33 cellular contexts compared by ENCODE assay signal in genomic region chr7:158648168-158648567, GRCh38.
"Had no signal": no experiment of that assay in that cellular context is flagged by ENCODE, and none has a peak within 500 bp of the region (broad histone marks: within the 10 kb centered on the region; RNA-seq: fewer than 3 reads in every experiment).

No MANE protein-coding gene starts in this region.

- ATAC-seq: activated CD8-positive, alpha-beta memory T cell treated with anti-CD3 and anti-CD28 coated beads, Interleukin-2, amount 10 ng/mL, durations not matched to agents 7 days and 5 days had no signal

- H3K27ac ChIP-seq: cardiac muscle cell, VCaP had no signal

- H3K9me3 ChIP-seq: MG63 had no signal

- H3K9me3 Mint-ChIP-seq: activated CD4-positive, alpha-beta memory T cell treated with anti-CD3 and anti-CD28 coated beads, Interleukin-2, amount 10 ng/mL, durations not matched to agents 7 days and 5 days; activated T-helper 2 cell treated with anti-CD3 and anti-CD28 coated beads, Interferon-gamma antibody, Interleukin-2, Interleukin-4, amounts not matched to agents 10 μg/mL and 5 μg/mL and 100 μg/mL, durations not matched to agents 14 hours and 24 hours and 36 hours; central memory CD8-positive, alpha-beta T cell had no signal

- H3K4me3 ChIP-seq: cardiac muscle cell, MG63 had no signal

- DNase-seq: activated CD4-positive, alpha-beta memory T cell treated with anti-CD3 and anti-CD28 coated beads, Interleukin-2, amount 10 ng/mL, durations not matched to agents 7 days and 5 days; activated CD4-positive, alpha-beta T cell treated with anti-CD3 and anti-CD28 coated beads for 1 hour; activated CD4-positive, alpha-beta T cell treated with anti-CD3 and anti-CD28 coated beads for 48 hours; activated CD4-positive, CD25-positive, alpha-beta regulatory T cell; activated CD8-positive, alpha-beta memory T cell treated with anti-CD3 and anti-CD28 coated beads for 24 hours; activated CD8-positive, alpha-beta memory T cell treated with anti-CD3 and anti-CD28 coated beads, Interleukin-2, amount 10 ng/mL, durations not matched to agents 7 days and 5 days; activated CD8-positive, alpha-beta memory T cell treated with anti-CD3 and anti-CD28 coated beads, Interleukin-2, amount 50 U/mL, for 48 hours; activated gamma-delta T cell; activated naive CD4-positive, alpha-beta T cell treated with Interleukin-2 at 50 U/mL for 16 hours; amniotic stem cell; aorta; brain microvascular endothelial cell; Karpas-422; MG63; NCI-H1048; NCI-H1105 treated with DMSO at 0.1 percent for 48 hours; NCI-H1436; NCI-H1694; NCI-H1930; NCI-H2081 treated with DMSO at 0.1 percent for 48 hours; NCI-H345; NCI-H524 treated with DMSO at 0.1 percent for 48 hours; NK-92 treated with Interleukin-12 subunit alpha and Interleukin-12 subunit beta, amount 100 ng/mL, for 24 hours; Right ventricle myocardium superior; SW 1271; T-helper 1 cell; T-helper 2 cell; T-helper 9 cell had no signal

- H3K27ac Mint-ChIP-seq: activated CD4-positive, alpha-beta memory T cell treated with anti-CD3 and anti-CD28 coated beads, Interleukin-2, amount 10 ng/mL, durations not matched to agents 7 days and 5 days; activated CD8-positive, alpha-beta memory T cell treated with anti-CD3 and anti-CD28 coated beads, Interleukin-2, amount 10 ng/mL, durations not matched to agents 7 days and 5 days; activated naive CD4-positive, alpha-beta T cell treated with anti-CD3 and anti-CD28 coated beads, Interleukin-2, amount 50 U/mL, for 24 hours; activated T-helper 2 cell treated with anti-CD3 and anti-CD28 coated beads, Interferon-gamma antibody, Interleukin-2, Interleukin-4, amounts not matched to agents 10 μg/mL and 5 μg/mL and 100 μg/mL, durations not matched to agents 14 hours and 24 hours and 36 hours had no signal

- H3K4me1 Mint-ChIP-seq: activated naive CD4-positive, alpha-beta T cell treated with anti-CD3 and anti-CD28 coated beads, Interleukin-2, amount 50 U/mL, for 24 hours; central memory CD8-positive, alpha-beta T cell had no signal

- H3K36me3 ChIP-seq: cardiac muscle cell had no signal

- H3K27me3 Mint-ChIP-seq: activated CD4-positive, alpha-beta memory T cell treated with anti-CD3 and anti-CD28 coated beads, Interleukin-2, amount 10 ng/mL, durations not matched to agents 7 days and 5 days; activated CD8-positive, alpha-beta memory T cell treated with anti-CD3 and anti-CD28 coated beads, Interleukin-2, amount 10 ng/mL, durations not matched to agents 7 days and 5 days; activated naive CD4-positive, alpha-beta T cell treated with anti-CD3 and anti-CD28 coated beads, Interleukin-2, amount 50 U/mL, for 24 hours; central memory CD8-positive, alpha-beta T cell had no signal

- H3K27me3 ChIP-seq: brain microvascular endothelial cell, cardiac muscle cell, MG63 had no signal

- H3K4me3 Mint-ChIP-seq: activated CD4-positive, alpha-beta memory T cell treated with anti-CD3 and anti-CD28 coated beads, Interleukin-2, amount 10 ng/mL, durations not matched to agents 7 days and 5 days; activated CD8-positive, alpha-beta memory T cell treated with anti-CD3 and anti-CD28 coated beads, Interleukin-2, amount 10 ng/mL, durations not matched to agents 7 days and 5 days; activated naive CD4-positive, alpha-beta T cell treated with anti-CD3 and anti-CD28 coated beads, Interleukin-2, amount 50 U/mL, for 24 hours; central memory CD8-positive, alpha-beta T cell had no signal
